Comparison of ENCODE assay signal across 6 cellular contexts in the genomic region with DNA sequence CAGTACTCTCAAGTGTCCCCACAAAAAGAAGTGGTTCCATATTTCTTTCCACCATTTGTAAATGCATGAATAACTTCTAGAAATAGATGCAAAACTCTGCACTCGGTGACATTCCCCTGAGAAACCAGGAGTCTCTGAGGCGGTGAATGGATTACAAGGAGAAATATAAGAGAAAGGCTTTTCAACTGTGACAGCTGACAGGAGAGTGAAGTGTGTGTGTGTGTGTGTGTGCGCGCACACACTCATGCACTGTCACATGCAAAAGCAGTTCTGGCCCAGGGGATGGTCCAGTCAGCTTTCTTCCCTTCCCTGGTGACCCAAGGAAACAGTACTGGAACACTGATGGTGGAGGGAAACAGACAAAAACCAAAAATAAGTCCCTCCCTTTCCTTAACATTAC.
"Had no signal": no experiment of that assay in that cellular context is flagged by ENCODE, and none has a peak within 500 bp of the region (broad histone marks: within the 10 kb centered on the region; RNA-seq: fewer than 3 reads in every experiment).

No MANE protein-coding gene starts in this region.

- H3K4me3 ChIP-seq: GM23248, K562 had no signal

- H2AFZ ChIP-seq: GM23248 had no signal

- DNase-seq: GM23248, GOT3, H7, HCEC 1CT, IMR-90 had no signal

- H3K9ac ChIP-seq: GM23248 had no signal

- H3K27ac ChIP-seq: GM23248 had no signal

- ATAC-seq: K562 had no signal
